In genomic region chr3:8239718-8240698, GRCh38 we compare ENCODE assay signal across 8 cellular contexts.
DNase-seq lines count a peak whose midpoint lies in the region; ATAC-seq, FAIRE-seq and TF ChIP-seq lines count a peak whose summit lies in the region.

No MANE protein-coding gene starts in this region.

- peaks cover 0 to 24% (median 7%) of the 10 kb centered on the region in 11 donors for H3K9me3 Mint-ChIP-seq in naive thymus-derived CD4-positive, alpha-beta T cell

- peaks cover 2% of the 10 kb centered on the region for H3K27me3 Mint-ChIP-seq in T-helper 17 cell
- peaks cover 0 to 4% (median 0%) of the 10 kb centered on the region in 5 donors for H3K27me3 Mint-ChIP-seq in naive thymus-derived CD4-positive, alpha-beta T cell

- POLR2A ChIA-PET in HCT116 (lab: Charles Lee) (no interaction called here), endothelial cell of umbilical vein (lab: Charles Lee) (no interaction called here)
- POLR2A ChIA-PET in naive thymus-derived CD4-positive, alpha-beta T cell (lab: Charles Lee) = interaction anchor here (0.6 kb wide), 1 partner anchor 1480 kb away, joined by 3 read pairs; no protein-coding TSS in a partner anchor

- H3K9me2 ChIP-seq in HCT116 (ENCODE audit: insufficient read depth) (no peaks in the 10 kb centered on the region), Karpas-422 (replicated peaks; ENCODE audit: insufficient read depth, low read length) (no peaks in the 10 kb centered on the region)

- peak; percentile 71 to 74 for DNase-seq in cardiac muscle cell (ENCODE audit: low read depth in 1 of 2, low spot score in 1 of 2)
- no peak for DNase-seq in cardiac septum (ENCODE audit: low spot score)
- DNase-seq in HCT116 (ENCODE audit: low read depth, low spot score) = peak; percentile 48
- DNase-seq in Karpas-422 = peak; percentile 78
- DNase-seq in T-helper 17 cell = peak in 1 of 3 donors; percentile 7
- DNase-seq in endothelial cell of umbilical vein (ENCODE audit: low read depth, low spot score) = peak; percentile 62
- peak in 6 of 9 donors; percentile 5 to 29 (median 15) for DNase-seq in naive thymus-derived CD4-positive, alpha-beta T cell
- DNase-seq in NCI-H2196 treated with DMSO at 0.1 percent for 48 hours (lab: John Stamatoyannopoulos, UW; ENCODE audit: unreplicated experiment) = no peak

- no peak overlapping the region for H3K27ac Mint-ChIP-seq in T-helper 17 cell
- H3K27ac Mint-ChIP-seq in naive thymus-derived CD4-positive, alpha-beta T cell = no peak overlapping the region

- peak; percentile 72 for FAIRE-seq in endothelial cell of umbilical vein (lab: Jason Lieb, UNC)

- no peak overlapping the region for H3K4me3 Mint-ChIP-seq in T-helper 17 cell
- H3K4me3 Mint-ChIP-seq in naive thymus-derived CD4-positive, alpha-beta T cell = no peak overlapping the region

- no peak overlapping the region for H2AFZ ChIP-seq in HCT116 (ENCODE audit: low read depth, low read length, poor library complexity, severe bottlenecking)
- H2AFZ ChIP-seq in Karpas-422 (ENCODE audit: low read length) = no peak overlapping the region
- no peak overlapping the region for H2AFZ ChIP-seq in endothelial cell of umbilical vein (ENCODE audit: low read depth, low read length)

- TF ChIP-seq CTCF in cardiac muscle cell (IDR thresholded peaks at IDR 0.05; ENCODE audit: low read depth, low read length) (peak; percentile 93), HCT116 (IDR thresholded peaks at IDR 0.05 in 2 of 3, conservative IDR thresholded peaks at IDR 0.05 in 1 of 3; ENCODE audit: borderline replicate concordance in 1 of 3, insufficient read depth in 1 of 3, low read depth in 2 of 3, low read length in 2 of 3) (peak; percentile 53 to 93 (median 88)), endothelial cell of umbilical vein (IDR thresholded peaks at IDR 0.05; ENCODE audit: extremely low read depth in 1 of 2, insufficient read depth in 1 of 2, low read depth in 1 of 2, low read length in 2 of 2) (peak; percentile 62 to 80)

- dilution Hi-C loops in endothelial cell of umbilical vein (cut with MboI; ENCODE audit: extremely low pct_ligation_motif_present, low sequenced_read_pairs) = no loop called here

- no peak overlapping the region for H3K9ac ChIP-seq in HCT116 (ENCODE audit: low read length)
- H3K9ac ChIP-seq in Karpas-422 (ENCODE audit: low read length) = no peak overlapping the region
- no peak overlapping the region for H3K9ac ChIP-seq in endothelial cell of umbilical vein (replicated peaks; ENCODE audit: extremely low read depth, insufficient read depth, low read length)

- no peak for TF ChIP-seq POLR2A in HCT116 (IDR thresholded peaks at IDR 0.05; ENCODE audit: borderline replicate concordance, extremely low read depth, insufficient read depth, insufficient read length)
- TF ChIP-seq POLR2A in endothelial cell of umbilical vein (IDR thresholded peaks at IDR 0.05; ENCODE audit: low read depth, low read length) = no peak

- CTCF ChIA-PET in HCT116 (lab: Charles Lee) (interaction anchor here (0.5 to 3.1 kb wide), 18 partner anchors 7 to 1095 kb away, joined by 3 to 23 read pairs (median 4); no protein-coding TSS in a partner anchor), endothelial cell of umbilical vein (lab: Charles Lee) (interaction anchor here (0.7 to 2.9 kb wide), 38 partner anchors 8 to 1449 kb away, joined by 3 to 36 read pairs (median 4); no protein-coding TSS in a partner anchor)
- CTCF ChIA-PET in naive thymus-derived CD4-positive, alpha-beta T cell (lab: Charles Lee) = interaction anchor here (0.6 to 1.3 kb wide), 6 partner anchors 8 to 594 kb away, joined by 3 to 8 read pairs (median 3); no protein-coding TSS in a partner anchor

- H3K27ac ChIP-seq in cardiac muscle cell = no peak overlapping the region
- no peak overlapping the region for H3K27ac ChIP-seq in HCT116 (ENCODE audit: low read depth, low read length)
- H3K27ac ChIP-seq in Karpas-422 (ENCODE audit: low read length) = no peak overlapping the region
- H3K27ac ChIP-seq in endothelial cell of umbilical vein (ENCODE audit: insufficient read depth, low read depth, low read length) = no peak overlapping the region
- H3K27ac ChIP-seq in naive thymus-derived CD4-positive, alpha-beta T cell (ENCODE audit: low read depth, low read length) = no peak overlapping the region

- ATAC-seq in HCT116 = peak; percentile 93
- peak; percentile 64 for ATAC-seq in T-helper 17 cell
- peak; percentile 64 for ATAC-seq in naive thymus-derived CD4-positive, alpha-beta T cell

- peak; percentile 56 for TF ChIP-seq RAD21 in HCT116 (IDR thresholded peaks at IDR 0.05; ENCODE audit: low read depth)

- RAD21 ChIA-PET in HCT116 (lab: Charles Lee; ENCODE audit: low non-redundant PET in 1 of 2, low total read pairs in 2 of 2, uncharacterized antibody in 2 of 2, unreplicated experiment in 2 of 2) = interaction anchor here (0.6 to 1.3 kb wide), 4 partner anchors 38 to 129 kb away, joined by 3 to 4 read pairs (median 3); no protein-coding TSS in a partner anchor

- H3K36me3 ChIP-seq in cardiac muscle cell = no peaks in the 10 kb centered on the region
- H3K36me3 ChIP-seq in HCT116 (ENCODE audit: control insufficient read depth in 1 of 2, insufficient read depth in 2 of 2, low read length in 2 of 2) = no peaks in the 10 kb centered on the region
- H3K36me3 ChIP-seq in Karpas-422 (ENCODE audit: insufficient read depth, low read length) = no peaks in the 10 kb centered on the region
- no peaks in the 10 kb centered on the region for H3K36me3 ChIP-seq in endothelial cell of umbilical vein (ENCODE audit: control insufficient read depth in 2 of 2, extremely low read depth in 1 of 2, insufficient read depth in 2 of 2, low read length in 2 of 2)
- H3K36me3 ChIP-seq in naive thymus-derived CD4-positive, alpha-beta T cell (ENCODE audit: control insufficient read depth in 2 of 3, insufficient read depth in 3 of 3, low read length in 3 of 3) = no peaks in the 10 kb centered on the region

- no peaks in the 10 kb centered on the region for H3K9me1 ChIP-seq in endothelial cell of umbilical vein (replicated peaks; ENCODE audit: control insufficient read depth, extremely low read depth, insufficient read depth, low read length)

- intact Hi-C loops in cardiac septum (cut with DNase I) = no loop called here
- intact Hi-C loops in HCT116 (cut with micrococcal nuclease) = loop anchor here (5.0 kb wide), 1 partner anchor 953 kb away; no protein-coding TSS in a partner anchor
- intact Hi-C loops in endothelial cell of umbilical vein (cut with micrococcal nuclease) = loop anchor here (1.0 to 5.0 kb wide), 4 partner anchors 382 to 1449 kb away; no protein-coding TSS in a partner anchor
- intact Hi-C loops in naive thymus-derived CD4-positive, alpha-beta T cell (cut with micrococcal nuclease) = loop anchor here (1.0 kb wide), 2 partner anchors 61 to 177 kb away; no protein-coding TSS in a partner anchor

- no peaks in the 10 kb centered on the region for H3K27me3 ChIP-seq in cardiac muscle cell
- H3K27me3 ChIP-seq in HCT116 (ENCODE audit: insufficient read depth, low read length) = no peaks in the 10 kb centered on the region
- H3K27me3 ChIP-seq in Karpas-422 (ENCODE audit: low read length) = no peaks in the 10 kb centered on the region
- H3K27me3 ChIP-seq in endothelial cell of umbilical vein (ENCODE audit: control insufficient read depth in 2 of 2, insufficient read depth in 2 of 2, low read length in 2 of 2) = no peaks in the 10 kb centered on the region
- no peaks in the 10 kb centered on the region for H3K27me3 ChIP-seq in naive thymus-derived CD4-positive, alpha-beta T cell (ENCODE audit: control insufficient read depth in 2 of 2, insufficient read depth in 2 of 2, low read length in 2 of 2)

- H3K36me3 Mint-ChIP-seq in T-helper 17 cell (ENCODE audit: low read depth) = no peaks in the 10 kb centered on the region
- no peaks in the 10 kb centered on the region for H3K36me3 Mint-ChIP-seq in naive thymus-derived CD4-positive, alpha-beta T cell

- H3K4me3 ChIP-seq in cardiac muscle cell (no peak overlapping the region), HCT116 (replicated peaks in 1 of 2; ENCODE audit: low read depth in 1 of 2, low read length in 2 of 2) (no peak overlapping the region), Karpas-422 (ENCODE audit: low read length) (no peak overlapping the region), endothelial cell of umbilical vein (replicated peaks in 1 of 3; ENCODE audit: insufficient read depth in 1 of 3, low read depth in 1 of 3, low read length in 3 of 3) (no peak overlapping the region)
- no peak overlapping the region for H3K4me3 ChIP-seq in naive thymus-derived CD4-positive, alpha-beta T cell (ENCODE audit: low read length)

- BruUV-seq in HCT116 (replicated peaks; lab: Mats Ljungman, UMichigan) = no TSS peak
- no TSS peak for BruUV-seq in endothelial cell of umbilical vein (replicated peaks; lab: Mats Ljungman, UMichigan)

- no peaks in the 10 kb centered on the region for H3K4me1 ChIP-seq in cardiac muscle cell (ENCODE audit: low read depth)
- H3K4me1 ChIP-seq in HCT116 (ENCODE audit: control insufficient read depth in 1 of 2, insufficient read depth in 2 of 2, low read length in 2 of 2) = no peaks in the 10 kb centered on the region
- no peaks in the 10 kb centered on the region for H3K4me1 ChIP-seq in Karpas-422 (ENCODE audit: low read length)
- no peaks in the 10 kb centered on the region for H3K4me1 ChIP-seq in endothelial cell of umbilical vein (ENCODE audit: control insufficient read depth, extremely low read depth, insufficient read depth, low read length)
- H3K4me1 ChIP-seq in naive thymus-derived CD4-positive, alpha-beta T cell (ENCODE audit: control insufficient read depth in 2 of 2, insufficient read depth in 2 of 2, low read length in 2 of 2) = no peaks in the 10 kb centered on the region

- no peak overlapping the region for H3K4me2 ChIP-seq in HCT116 (ENCODE audit: low read length)
- H3K4me2 ChIP-seq in Karpas-422 (ENCODE audit: low read depth, low read length, poor library complexity, severe bottlenecking) = no peak overlapping the region
- H3K4me2 ChIP-seq in endothelial cell of umbilical vein (ENCODE audit: insufficient read depth, low read length) = no peak overlapping the region

- peaks cover 5% of the 10 kb centered on the region for H3K4me1 Mint-ChIP-seq in T-helper 17 cell
- H3K4me1 Mint-ChIP-seq in naive thymus-derived CD4-positive, alpha-beta T cell = no peaks in the 10 kb centered on the region

- H3K9me3 ChIP-seq in cardiac muscle cell (ENCODE audit: low read depth) (no peaks in the 10 kb centered on the region), HCT116 (ENCODE audit: control insufficient read depth in 1 of 2, insufficient read depth in 1 of 2, low read depth in 1 of 2, low read length in 2 of 2) (no peaks in the 10 kb centered on the region), Karpas-422 (ENCODE audit: low read length) (no peaks in the 10 kb centered on the region), T-helper 17 cell (ENCODE audit: control insufficient read depth, low read length, poor library complexity, severe bottlenecking) (no peaks in the 10 kb centered on the region), endothelial cell of umbilical vein (replicated peaks; ENCODE audit: control insufficient read depth, insufficient read depth, low read length) (no peaks in the 10 kb centered on the region)
- peaks cover 0 to 5% (median 0%) of the 10 kb centered on the region in 3 experiments for H3K9me3 ChIP-seq in naive thymus-derived CD4-positive, alpha-beta T cell (ENCODE audit: control insufficient read depth in 2 of 3, low read length in 3 of 3)

- H3K79me2 ChIP-seq in HCT116 (ENCODE audit: insufficient read depth, low read length) = no peaks in the 10 kb centered on the region
- no peaks in the 10 kb centered on the region for H3K79me2 ChIP-seq in Karpas-422 (ENCODE audit: low read length)
- H3K79me2 ChIP-seq in endothelial cell of umbilical vein (ENCODE audit: control insufficient read depth, insufficient read depth, low read length) = no peaks in the 10 kb centered on the region

- H4K20me1 ChIP-seq in HCT116 (ENCODE audit: insufficient read depth) (no peaks in the 10 kb centered on the region), Karpas-422 (ENCODE audit: insufficient read depth, low read depth, low read length) (no peaks in the 10 kb centered on the region), endothelial cell of umbilical vein (replicated peaks; ENCODE audit: control insufficient read depth, extremely low read depth, insufficient read depth, low read length) (no peaks in the 10 kb centered on the region)

Comparison
In these comparisons a context has a peak if more than half of its experiments do, and no peak if none do; other contexts are left out.
1. DNase-seq: peak in cardiac muscle cell (2 of 2), HCT116 (single experiment), Karpas-422 (single experiment), endothelial cell of umbilical vein (single experiment) and naive thymus-derived CD4-positive, alpha-beta T cell (6 of 9); none in cardiac septum (single experiment) and NCI-H2196 treated with DMSO at 0.1 percent for 48 hours (single experiment).
2. Peak in every context shown above with its lines, with median percentiles within 50 percentile points of each other: CTCF ChIP-seq and ATAC-seq.